Comparison of ENCODE assay signal across 8 cellular contexts in the genomic region with DNA sequence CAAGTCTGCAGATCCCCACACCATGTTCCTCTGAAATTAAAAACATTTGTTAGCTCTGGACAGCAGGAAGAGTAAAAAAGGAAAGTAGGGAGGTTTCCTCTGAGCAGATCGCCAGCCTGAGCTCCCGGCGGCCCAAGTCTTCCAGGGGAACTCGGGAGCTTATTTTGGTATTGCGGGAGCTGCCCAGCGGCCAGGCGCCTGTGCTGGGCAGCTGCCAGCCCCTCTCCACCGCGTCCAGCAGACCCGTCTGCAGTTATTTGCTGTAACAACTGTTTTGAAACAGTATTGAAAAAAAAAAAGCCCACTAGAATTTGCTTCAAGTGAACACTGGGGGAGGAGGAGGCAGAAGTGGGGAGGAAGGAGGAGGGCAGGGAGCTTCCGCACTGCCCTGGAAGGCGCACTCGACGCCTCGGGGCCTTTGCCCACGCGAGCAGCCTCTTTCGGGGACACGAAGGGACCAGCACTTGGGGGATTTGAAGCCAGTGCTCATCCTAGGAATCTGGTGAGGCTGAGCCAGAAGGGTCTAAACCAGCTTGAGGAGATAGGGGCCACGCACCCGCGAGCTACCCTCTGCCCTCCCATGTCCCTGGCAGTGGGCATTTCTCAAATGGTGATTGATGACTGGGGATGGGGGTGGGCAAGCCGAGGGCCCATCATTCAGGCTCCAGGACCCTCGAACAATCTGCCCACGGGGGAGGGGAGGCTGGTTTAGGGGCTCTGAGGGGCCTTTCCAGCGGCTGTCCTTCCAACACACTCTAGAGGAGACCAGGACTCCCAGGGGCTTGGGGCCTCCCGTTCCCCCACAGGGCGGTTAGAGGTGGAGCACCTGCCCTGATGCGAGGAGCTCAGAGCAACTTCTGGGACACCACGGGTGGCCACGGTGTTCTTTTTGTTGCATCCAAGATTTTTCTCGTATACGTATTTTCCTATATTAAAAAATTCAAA. TPM values are rescaled to one million over a fixed set of nuclear protein-coding genes. Genes with fewer than 3 reads are reported as not detected.
DNase-seq lines count a peak whose midpoint lies in the region; ATAC-seq and TF ChIP-seq lines count a peak whose summit lies in the region.

No MANE protein-coding gene starts in this region.

- H3K27ac ChIP-seq in heart right ventricle, result peak overlapping the region; percentile 94 to 99 (median 96)

- DNase-seq in GM06990 (ENCODE audit: extremely low read depth, insufficient read length) (no peak), heart right ventricle (peak in 1 of 2 donors; percentile 68), retina (peak; percentile 71), NOMO-1 treated with dmso at 0.1 percent for 144 hours (lab: John Stamatoyannopoulos, UW; ENCODE audit: unreplicated experiment) (no peak)
- DNase-seq in activated CD4-positive, alpha-beta T cell treated with anti-CD3 and anti-CD28 coated beads for 48 hours, result no peak

- peaks cover 28 to 80% (median 57%) of the 10 kb centered on the region in 9 donors for H3K4me1 ChIP-seq in heart right ventricle

- H3K9me3 ChIP-seq in heart right ventricle, result no peaks in the 10 kb centered on the region

- H3K27me3 ChIP-seq in GM06990 (replicated peaks; ENCODE audit: control insufficient read depth, insufficient read depth, low read length), result no peaks in the 10 kb centered on the region; the same call in 1 of the 2 replicates
- peaks cover 0 to 69% (median 0%) of the 10 kb centered on the region in 7 donors for H3K27me3 ChIP-seq in heart right ventricle

- H3K4me3 ChIP-seq in GM06990 (replicated peaks; ENCODE audit: low read depth, low read length), result peak overlapping the region; percentile 54
- H3K4me3 ChIP-seq in WI38 (ENCODE audit: low read depth, low read length), result peak overlapping the region; percentile 75
- peak overlapping the region; percentile 54 to 94 (median 78) for H3K4me3 ChIP-seq in heart right ventricle

- 14 to 15% methylated on average over 33 of the region's 33 CpGs for WGBS in heart right ventricle, 2 donors

- intact Hi-C loops in heart right ventricle (cut with DNase I), result loop anchor here in 5 of 10 donors (5.0 to 10.0 kb wide), 5 partner anchors 85 to 137 kb away; a partner anchor contains a TSS

- TF ChIP-seq CTCF in GM06990 (IDR thresholded peaks at IDR 0.05; ENCODE audit: insufficient read depth, low read length, poor library complexity, severe bottlenecking) (no peak), WI38 (IDR thresholded peaks at IDR 0.05; ENCODE audit: low read depth, low read length) (no peak), heart right ventricle (IDR thresholded peaks at IDR 0.05) (no peak)

- ATAC-seq in heart right ventricle (no peak), GM18868 (IDR thresholded peaks at IDR 0.05; ENCODE audit: unreplicated experiment) (no peak), HG02759 (IDR thresholded peaks at IDR 0.05; ENCODE audit: unreplicated experiment) (no peak)

- H3K36me3 ChIP-seq in GM06990 (ENCODE audit: control insufficient read depth, insufficient read depth, low read length) (0 out of 2 replicates have a peak, but pooled peaks cover 1% of the 10 kb centered on the region), heart right ventricle (no peaks in the 10 kb centered on the region)

RNA-seq across cellular contexts. Expression of a gene that starts 3.0 kb away (rescaled TPM):
- total RNA-seq in heart right ventricle, result 10 to 100 TPM in 2 of 10 donors, 1 to 10 TPM in 8; 6.3 to 11.1 (median 9.2) TPM
- 10 to 100 TPM in 1 of 2 donors, 1 to 10 TPM in 1; 4.8 to 13.1 TPM for polyA plus RNA-seq in heart right ventricle
